Comparison of ENCODE assay signal across 20 cellular contexts in the genomic region with DNA sequence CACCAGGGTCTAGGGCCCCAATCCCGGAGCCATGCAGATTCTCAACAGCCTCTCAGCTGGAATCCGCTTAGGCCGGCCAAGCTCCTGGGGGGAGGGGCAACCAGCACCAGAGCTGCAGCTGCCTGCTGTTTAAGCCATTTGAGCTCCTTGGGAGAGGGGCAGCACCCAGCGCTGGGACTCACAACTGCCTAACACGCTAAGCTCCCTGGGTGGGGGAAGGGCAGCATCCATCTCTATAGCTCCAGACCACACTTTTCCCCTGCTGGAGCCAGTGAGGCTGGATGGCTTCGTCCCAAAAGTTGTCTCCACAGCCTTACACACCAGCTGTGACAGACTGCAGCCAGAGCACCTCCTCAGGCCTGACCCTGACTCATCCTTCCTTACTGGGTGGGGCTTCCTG. TPM values are rescaled to one million over a fixed set of nuclear protein-coding genes. Genes with fewer than 3 reads are reported as not detected.
DNase-seq lines count a peak whose midpoint lies in the region; ATAC-seq, FAIRE-seq and TF ChIP-seq lines count a peak whose summit lies in the region.
"Had no signal": no experiment of that assay in that cellular context is flagged by ENCODE, and none has a peak within 500 bp of the region (broad histone marks: within the 10 kb centered on the region; RNA-seq: fewer than 3 reads in every experiment).

No MANE protein-coding gene starts in this region.

- H3K4me1 Mint-ChIP-seq in stimulated activated memory B cell treated with anti-CD40 and anti-IgM and Interleukin-4, amounts not matched to agents 10 μg/mL and 1 μg/mL and 100 μg/mL, for 72 hours, result no peaks in the 10 kb centered on the region

- peak; percentile 84 for FAIRE-seq in H54 (lab: Jason Lieb, UNC)
- FAIRE-seq: RCC 7860 had no signal

- no peak for TF ChIP-seq POLR2A in H54 (IDR thresholded peaks at IDR 0.05; ENCODE audit: low read depth, low read length)

- peak; percentile 57 for DNase-seq in A172 (ENCODE audit: low spot score)
- DNase-seq in H54 (ENCODE audit: insufficient read length, low spot score), result peak; percentile 26
- DNase-seq in NCI-H82 treated with DMSO at 0.1 percent for 48 hours (lab: John Stamatoyannopoulos, UW; ENCODE audit: unreplicated experiment), result peak; percentile 88
- DNase-seq in fibroblast of villous mesenchyme (ENCODE audit: low read depth), result peak; percentile 2
- no peak for DNase-seq in NK-92 treated with Interleukin-12 subunit alpha and Interleukin-12 subunit beta, amount 100 ng/mL, for 24 hours (lab: John Stamatoyannopoulos, UW)
- DNase-seq in DMS153 treated with DMSO at 0.1 percent for 48 hours (lab: John Stamatoyannopoulos, UW; ENCODE audit: unreplicated experiment), result no peak
- DNase-seq: activated CD4-positive, CD25-positive, alpha-beta regulatory T cell treated with anti-CD3 and anti-CD28 coated beads, Interleukin-2, amount 50 U/mL, for 72 hours; activated naive CD4-positive, alpha-beta T cell treated with anti-CD3 and anti-CD28 coated beads for 36 hours; Calu3; effector memory CD8-positive, alpha-beta T cell; kidney glomerular epithelial cell; mucosa of descending colon; NCI-H1436; NCI-H526 treated with DMSO at 0.1 percent for 48 hours; T-helper 1 cell had no signal

- no peak for ATAC-seq in stimulated activated memory B cell treated with anti-CD40 and anti-IgM and Interleukin-4, amounts not matched to agents 10 μg/mL and 1 μg/mL and 100 μg/mL, for 72 hours
- no peak for ATAC-seq in HG03571 (IDR thresholded peaks at IDR 0.05; ENCODE audit: unreplicated experiment)
- ATAC-seq: effector memory CD8-positive, alpha-beta T cell; mucosa of descending colon had no signal

- peaks cover 13% of the 10 kb centered on the region for H3K9me3 Mint-ChIP-seq in stimulated activated memory B cell treated with anti-CD40 and anti-IgM and Interleukin-4, amounts not matched to agents 10 μg/mL and 1 μg/mL and 100 μg/mL, for 72 hours
- H3K9me3 Mint-ChIP-seq: stimulated activated naive CD8-positive, alpha-beta T cell treated with anti-CD3 and anti-CD28 coated beads, Interleukin-15, Interleukin-2, amounts not matched to agents 100 ng/mL and 50 ng/mL, for 24 hours had no signal

- TF ChIP-seq CTCF in fibroblast of villous mesenchyme (IDR thresholded peaks at IDR 0.05; ENCODE audit: insufficient read depth, low read depth, low read length), result no peak

- no peak overlapping the region for H3K4me3 ChIP-seq in fibroblast of villous mesenchyme (ENCODE audit: low read depth, low read length)
- H3K4me3 ChIP-seq: mucosa of descending colon, smooth muscle cell had no signal

- H3K27me3 Mint-ChIP-seq in stimulated activated memory B cell treated with anti-CD40 and anti-IgM and Interleukin-4, amounts not matched to agents 10 μg/mL and 1 μg/mL and 100 μg/mL, for 72 hours, result peaks cover 6% of the 10 kb centered on the region

- H3K27ac Mint-ChIP-seq in stimulated activated memory B cell treated with anti-CD40 and anti-IgM and Interleukin-4, amounts not matched to agents 10 μg/mL and 1 μg/mL and 100 μg/mL, for 72 hours, result no peak overlapping the region
- H3K27ac Mint-ChIP-seq: activated naive CD4-positive, alpha-beta T cell treated with anti-CD3 and anti-CD28 coated beads for 36 hours; effector memory CD8-positive, alpha-beta T cell; stimulated activated naive CD8-positive, alpha-beta T cell treated with anti-CD3 and anti-CD28 coated beads, Interleukin-15, Interleukin-2, amounts not matched to agents 100 ng/mL and 50 ng/mL, for 24 hours had no signal

- no peaks in the 10 kb centered on the region for H3K36me3 Mint-ChIP-seq in stimulated activated memory B cell treated with anti-CD40 and anti-IgM and Interleukin-4, amounts not matched to agents 10 μg/mL and 1 μg/mL and 100 μg/mL, for 72 hours

- H3K4me3 Mint-ChIP-seq in stimulated activated memory B cell treated with anti-CD40 and anti-IgM and Interleukin-4, amounts not matched to agents 10 μg/mL and 1 μg/mL and 100 μg/mL, for 72 hours, result no peak overlapping the region
- H3K4me3 Mint-ChIP-seq: activated naive CD4-positive, alpha-beta T cell treated with anti-CD3 and anti-CD28 coated beads for 36 hours; effector memory CD8-positive, alpha-beta T cell; stimulated activated naive CD8-positive, alpha-beta T cell treated with anti-CD3 and anti-CD28 coated beads, Interleukin-15, Interleukin-2, amounts not matched to agents 100 ng/mL and 50 ng/mL, for 24 hours had no signal

RNA-seq across cellular contexts. Expression of gene PTGFR, which starts 6.9 kb away (rescaled TPM):
- total RNA-seq in A172 (2014; rRNA removed; shearing (Covaris generic)), result 11.0 and 12.0 TPM in 2 replicates
- total RNA-seq in fibroblast of villous mesenchyme, result 7.7 and 11.7 TPM in 2 replicates
- total RNA-seq: activated naive CD4-positive, alpha-beta T cell treated with anti-CD3 and anti-CD28 coated beads for 36 hours had no signal

Comparison
In these comparisons a context has a peak if more than half of its experiments do, and no peak if none do; other contexts are left out.
1. DNase-seq: peak in A172 (single experiment), H54 (single experiment), NCI-H82 treated with DMSO at 0.1 percent for 48 hours (single experiment) and fibroblast of villous mesenchyme (single experiment); none in NK-92 treated with Interleukin-12 subunit alpha and Interleukin-12 subunit beta, amount 100 ng/mL, for 24 hours (single experiment) and DMS153 treated with DMSO at 0.1 percent for 48 hours (single experiment).